In genomic region chr1:30718636-30719405, GRCh38 we compare ENCODE assay signal across 8 cellular contexts. TPM values are rescaled to one million over a fixed set of nuclear protein-coding genes. Genes with fewer than 3 reads are reported as not detected.
DNase-seq lines count a peak whose midpoint lies in the region; ATAC-seq and TF ChIP-seq lines count a peak whose summit lies in the region.

No MANE protein-coding gene starts in this region.

- H3K27me3 ChIP-seq in kidney epithelial cell (ENCODE audit: control insufficient read depth, insufficient read depth, low read length), result no peaks in the 10 kb centered on the region

- DNase-seq in NCI-H1694 (lab: John Stamatoyannopoulos, UW) (peak; percentile 76), NCI-H1694 treated with DMSO at 0.1 percent for 48 hours (lab: John Stamatoyannopoulos, UW) (no peak), NCI-H2107 (lab: John Stamatoyannopoulos, UW) (peak; percentile 98), caudate nucleus (lab: John Stamatoyannopoulos, UW) (peak in 49 of 61 donors; percentile 38 to 99 (median 80)), kidney epithelial cell (ENCODE audit: low read depth) (peak; percentile 85)
- peak; percentile 66 to 75 (median 70) for DNase-seq in activated CD4-positive, CD25-positive, alpha-beta regulatory T cell (lab: John Stamatoyannopoulos, UW)
- peak; percentile 87 for DNase-seq in stimulated activated CD4-positive, alpha-beta T cell treated with anti-CD3 and anti-CD28 coated beads, Interleukin-15, amount 100 ng/mL, for 24 hours

- peak; percentile 90 for TF ChIP-seq CTCF in kidney epithelial cell (IDR thresholded peaks at IDR 0.05; ENCODE audit: insufficient read depth, low read length, poor library complexity, severe bottlenecking)

- H3K36me3 ChIP-seq in kidney epithelial cell (ENCODE audit: control insufficient read depth, insufficient read depth, low read length), result no peaks in the 10 kb centered on the region

- peak overlapping the region; percentile 57 for H3K4me3 ChIP-seq in kidney epithelial cell (ENCODE audit: low read depth, low read length)

- peak overlapping the region; percentile 99 for H3K27ac ChIP-seq in caudate nucleus (ENCODE audit: low read depth, low read length)

- ATAC-seq in HG02943 (IDR thresholded peaks at IDR 0.05; ENCODE audit: low read depth, unreplicated experiment), result peak; percentile 52

RNA-seq across cellular contexts. Expression of gene MATN1, which starts 4.6 kb away (rescaled TPM):
- total RNA-seq in kidney epithelial cell, result 0.04 TPM in 1 of 2 replicates, not detected in the other

RNA-seq across cellular contexts. Expression of gene LAPTM5, which starts 38.8 kb away (rescaled TPM):
- total RNA-seq in kidney epithelial cell, result 2.6 and 3.1 TPM in 2 replicates
